Comparison of ENCODE assay signal across 26 cellular contexts in genomic region chr11:88651556-88651955, GRCh38.
"Had no signal": no experiment of that assay in that cellular context is flagged by ENCODE, and none has a peak within 500 bp of the region (broad histone marks: within the 10 kb centered on the region; RNA-seq: fewer than 3 reads in every experiment).

No MANE protein-coding gene starts in this region.

- H3K9ac ChIP-seq: parathyroid adenoma had no signal

- H3K4me3 ChIP-seq: coronary artery, gastroesophageal sphincter, heart left ventricle, hepatocyte, lung, mucosa of descending colon, right lobe of liver, thyroid gland, vagina had no signal

- DNase-seq: effector memory CD8-positive, alpha-beta T cell; erythroblast; foreskin keratinocyte; heart left ventricle; kidney; mesenchymal stem cell; mucosa of descending colon; naive B cell; right lobe of liver; small intestine; stimulated activated CD4-positive, alpha-beta T cell treated with anti-CD3 and anti-CD28 coated beads, Interleukin-1b, Interleukin-23, amount 100 ng/mL, for 48 hours; stimulated activated CD4-positive, alpha-beta T cell treated with anti-CD3 and anti-CD28 coated beads, Interleukin-4, amount 100 ng/mL, for 1 hour; stimulated activated CD8-positive, alpha-beta memory T cell treated with anti-CD3 and anti-CD28 coated beads, Interleukin-4, amount 100 ng/mL, for 48 hours; stimulated activated naive CD4-positive, alpha-beta T cell; stimulated activated naive CD8-positive, alpha-beta T cell treated with anti-CD3 and anti-CD28 coated beads, Interleukin-15, amount 100 ng/mL, for 72 hours; thyroid gland; trophoblast cell had no signal

- H3K9me3 ChIP-seq: gastroesophageal sphincter, heart left ventricle, mucosa of descending colon, neutrophil, right lobe of liver, thyroid gland, vagina had no signal

- H3K36me3 ChIP-seq: gastroesophageal sphincter, heart left ventricle, neutrophil, right lobe of liver, thyroid gland, vagina had no signal

- H3K4me1 ChIP-seq: foreskin keratinocyte, heart left ventricle, parathyroid adenoma, right lobe of liver, thyroid gland, vagina had no signal

- H3K27ac ChIP-seq: coronary artery, foreskin keratinocyte, gastroesophageal sphincter, heart left ventricle, hepatocyte, neutrophil, parathyroid adenoma, right lobe of liver, thyroid gland, vagina had no signal

- H2AFZ ChIP-seq: hepatocyte, parathyroid adenoma had no signal

- H3K27me3 ChIP-seq: foreskin keratinocyte, gastroesophageal sphincter, heart left ventricle, hepatocyte, neutrophil, right lobe of liver, thyroid gland, vagina had no signal

- H3K4me2 ChIP-seq: hepatocyte had no signal

- ATAC-seq: effector memory CD8-positive, alpha-beta T cell; foreskin keratinocyte; gastroesophageal sphincter; heart left ventricle; left lobe of liver; mucosa of descending colon; natural killer cell treated with Interleukin-12 subunit alpha and Interleukin-12 subunit beta and Interleukin-15 and Interleukin-18, amount 100 ng/mL, for 72 hours; right lobe of liver; stimulated activated naive CD8-positive, alpha-beta T cell treated with anti-CD3 and anti-CD28 coated beads, Interleukin-15, amount 100 ng/mL, for 72 hours had no signal
